In genomic region chr7:32579776-32580175, GRCh38 we compare ENCODE assay signal across 15 cellular contexts.
"Had no signal": no experiment of that assay in that cellular context is flagged by ENCODE, and none has a peak within 500 bp of the region (broad histone marks: within the 10 kb centered on the region; RNA-seq: fewer than 3 reads in every experiment).

No MANE protein-coding gene starts in this region.

- DNase-seq: activated CD4-positive, alpha-beta memory T cell treated with anti-CD3 and anti-CD28 coated beads for 36 hours; activated CD4-positive, alpha-beta T cell treated with anti-CD3 and anti-CD28 coated beads for 36 hours; activated naive CD4-positive, alpha-beta T cell; cerebellar nuclear complex; cortex of kidney; effector CD4-positive, alpha-beta T cell; lower lobe of right lung; right lobe of liver; stimulated activated CD4-positive, alpha-beta T cell treated with anti-CD3 and anti-CD28 coated beads, Interleukin-4, amount 100 ng/mL, for 24 hours; stomach; testis; upper lobe of left lung had no signal

- ATAC-seq: activated CD4-positive, alpha-beta T cell treated with anti-CD3 and anti-CD28 coated beads for 36 hours; activated T-helper 17 cell treated with anti-CD3 and anti-CD28 coated beads, Interleukin-2, amount 50 U/mL, for 72 hours; lower lobe of right lung; right lobe of liver; WTC11 had no signal

- H3K27me3 ChIP-seq: ascending aorta, right lobe of liver, stomach, testis, upper lobe of left lung had no signal

- H3K27ac ChIP-seq: ascending aorta, lower lobe of right lung, right lobe of liver, stomach, testis, upper lobe of left lung had no signal

- H3K4me3 ChIP-seq: ascending aorta, lower lobe of right lung, right lobe of liver, stomach, testis, upper lobe of left lung had no signal

- H3K9me3 ChIP-seq: ascending aorta, lower lobe of right lung, right lobe of liver, stomach, testis, upper lobe of left lung had no signal

- H3K4me1 ChIP-seq: ascending aorta, lower lobe of right lung, right lobe of liver, testis had no signal
